16 cellular contexts compared by ENCODE assay signal in genomic region chr18:32618501-32618985, GRCh38.
DNase-seq lines count a peak whose midpoint lies in the region; ATAC-seq and TF ChIP-seq lines count a peak whose summit lies in the region.
"Had no signal": no experiment of that assay in that cellular context is flagged by ENCODE, and none has a peak within 500 bp of the region (broad histone marks: within the 10 kb centered on the region; RNA-seq: fewer than 3 reads in every experiment).

No MANE protein-coding gene starts in this region.

- H3K9me3 Mint-ChIP-seq in endodermal cell = no peaks in the 10 kb centered on the region

- no peak for TF ChIP-seq POLR2A in gastrocnemius medialis (IDR thresholded peaks at IDR 0.05)

- 84 to 100% methylated on average over 1 to 2 of the region's 4 CpGs for WGBS in endodermal cell (ENCODE audit: insufficient coverage in 1 of 2, insufficient read length in 1 of 2), 2 experiments

- no peaks in the 10 kb centered on the region for H3K4me1 ChIP-seq in endodermal cell (ENCODE audit: control insufficient read depth, insufficient read depth, low read length)
- H3K4me1 ChIP-seq in gastrocnemius medialis = no peaks in the 10 kb centered on the region
- H3K4me1 ChIP-seq: A549 had no signal

- no peak overlapping the region for H3K4me3 Mint-ChIP-seq in endodermal cell
- H3K4me3 Mint-ChIP-seq: CD4-positive, alpha-beta memory T cell had no signal

- H3K27me3 Mint-ChIP-seq in endodermal cell (ENCODE audit: insufficient read depth) = no peaks in the 10 kb centered on the region

- no peak overlapping the region for H3K9ac ChIP-seq in endodermal cell (ENCODE audit: extremely low read depth, low read length, poor library complexity, severe bottlenecking)
- H3K9ac ChIP-seq: GM23248 had no signal

- H3K4me1 Mint-ChIP-seq in endodermal cell = no peaks in the 10 kb centered on the region
- H3K4me1 Mint-ChIP-seq: CD4-positive, alpha-beta memory T cell had no signal

- intact Hi-C loops in left ventricle myocardium superior (cut with micrococcal nuclease) (no loop called here), gastrocnemius medialis (cut with DNase I; ENCODE audit: low total_unique reads) (no loop called here)

- no peaks in the 10 kb centered on the region for H3K36me3 Mint-ChIP-seq in endodermal cell (ENCODE audit: low read depth)
- H3K36me3 Mint-ChIP-seq: CD4-positive, alpha-beta memory T cell had no signal

- DNase-seq in DMS79 treated with DMSO at 0.1 percent for 48 hours (lab: John Stamatoyannopoulos, UW) (peak; percentile 5), DMS79 (lab: John Stamatoyannopoulos, UW) (no peak), endodermal cell (no peak), kidney tubule cell (ENCODE audit: low spot score) (peak; percentile 70), renal cortical epithelial cell (ENCODE audit: low read depth) (peak; percentile 93), CD1c-positive myeloid dendritic cell (ENCODE audit: extremely low spot score) (no peak), left ventricle myocardium superior (no peak), gastrocnemius medialis (no peak)
- DNase-seq: AML-193; Calu3; CD4-positive, alpha-beta memory T cell; GM23248; HCEC 1CT had no signal

- H3K27me3 ChIP-seq in endodermal cell (ENCODE audit: control insufficient read depth, insufficient read depth, low read length, poor library complexity, severe bottlenecking) (no peaks in the 10 kb centered on the region), gastrocnemius medialis (no peaks in the 10 kb centered on the region)

- no peaks in the 10 kb centered on the region for H3K36me3 ChIP-seq in endodermal cell (ENCODE audit: control insufficient read depth, insufficient read depth, low read length)
- no peaks in the 10 kb centered on the region for H3K36me3 ChIP-seq in gastrocnemius medialis

- H3K4me3 ChIP-seq in endodermal cell (ENCODE audit: low read length) (no peak overlapping the region), gastrocnemius medialis (no peak overlapping the region)
- H3K4me3 ChIP-seq: A549, GM23248 had no signal

- no peak for TF ChIP-seq CTCF in endodermal cell (conservative IDR thresholded peaks at IDR 0.05)
- TF ChIP-seq CTCF in gastrocnemius medialis (IDR thresholded peaks at IDR 0.05 in 4 of 5, conservative IDR thresholded peaks at IDR 0.05 in 1 of 5) = no peak

- H3K9me3 ChIP-seq in endodermal cell (ENCODE audit: control insufficient read depth, low read length) = no peaks in the 10 kb centered on the region
- H3K9me3 ChIP-seq in gastrocnemius medialis = no peaks in the 10 kb centered on the region
- H3K9me3 ChIP-seq: A549 had no signal

- peak overlapping the region; percentile 23 for H3K27ac Mint-ChIP-seq in endodermal cell
- H3K27ac Mint-ChIP-seq: CD4-positive, alpha-beta memory T cell had no signal

- H3K27ac ChIP-seq in endodermal cell (ENCODE audit: low read depth, low read length) (no peak overlapping the region), gastrocnemius medialis (no peak overlapping the region)
- H3K27ac ChIP-seq: 22Rv1, A549, C4-2B, GM23248 had no signal

- in situ Hi-C loops in gastrocnemius medialis (cut with MboI; ENCODE audit: low sequenced_read_pairs in 4 of 4) = no loop called here

- ATAC-seq in left ventricle myocardium superior (no peak), gastrocnemius medialis (no peak)
- ATAC-seq: A549 had no signal

Comparison
In these comparisons a context has a peak if more than half of its experiments do, and no peak if none do; other contexts are left out.
1. DNase-seq: peak in DMS79 treated with DMSO at 0.1 percent for 48 hours (single experiment), kidney tubule cell (single experiment) and renal cortical epithelial cell (single experiment); none in DMS79 (single experiment), endodermal cell (single experiment), CD1c-positive myeloid dendritic cell (single experiment), left ventricle myocardium superior (single experiment) and gastrocnemius medialis (0 of 2).